4 cellular contexts compared by ENCODE assay signal in genomic region chr1:192308314-192308713, GRCh38. TPM values are rescaled to one million over a fixed set of nuclear protein-coding genes. Genes with fewer than 3 reads are reported as not detected.
"Had no signal": no experiment of that assay in that cellular context is flagged by ENCODE, and none has a peak within 500 bp of the region (broad histone marks: within the 10 kb centered on the region; RNA-seq: fewer than 3 reads in every experiment).

No MANE protein-coding gene starts in this region.

RNA-seq across cellular contexts. Expression of gene RGS21, which starts 8.5 kb away (rescaled TPM):
- total RNA-seq: LHCN-M2, M059J, MCF 10A, NCI-H460 had no signal
